1 cellular context compared by ENCODE assay signal in genomic region chr21:38380391-38381137, GRCh38.
TF ChIP-seq lines count a peak whose summit lies in the region.

No MANE protein-coding gene starts in this region.

TF ChIP-seq in GM23338, 12 proteins besides CTCF, POLR2A, EP300 and RAD21 (continued from another document):
- TF ChIP-seq, protein P1, sequence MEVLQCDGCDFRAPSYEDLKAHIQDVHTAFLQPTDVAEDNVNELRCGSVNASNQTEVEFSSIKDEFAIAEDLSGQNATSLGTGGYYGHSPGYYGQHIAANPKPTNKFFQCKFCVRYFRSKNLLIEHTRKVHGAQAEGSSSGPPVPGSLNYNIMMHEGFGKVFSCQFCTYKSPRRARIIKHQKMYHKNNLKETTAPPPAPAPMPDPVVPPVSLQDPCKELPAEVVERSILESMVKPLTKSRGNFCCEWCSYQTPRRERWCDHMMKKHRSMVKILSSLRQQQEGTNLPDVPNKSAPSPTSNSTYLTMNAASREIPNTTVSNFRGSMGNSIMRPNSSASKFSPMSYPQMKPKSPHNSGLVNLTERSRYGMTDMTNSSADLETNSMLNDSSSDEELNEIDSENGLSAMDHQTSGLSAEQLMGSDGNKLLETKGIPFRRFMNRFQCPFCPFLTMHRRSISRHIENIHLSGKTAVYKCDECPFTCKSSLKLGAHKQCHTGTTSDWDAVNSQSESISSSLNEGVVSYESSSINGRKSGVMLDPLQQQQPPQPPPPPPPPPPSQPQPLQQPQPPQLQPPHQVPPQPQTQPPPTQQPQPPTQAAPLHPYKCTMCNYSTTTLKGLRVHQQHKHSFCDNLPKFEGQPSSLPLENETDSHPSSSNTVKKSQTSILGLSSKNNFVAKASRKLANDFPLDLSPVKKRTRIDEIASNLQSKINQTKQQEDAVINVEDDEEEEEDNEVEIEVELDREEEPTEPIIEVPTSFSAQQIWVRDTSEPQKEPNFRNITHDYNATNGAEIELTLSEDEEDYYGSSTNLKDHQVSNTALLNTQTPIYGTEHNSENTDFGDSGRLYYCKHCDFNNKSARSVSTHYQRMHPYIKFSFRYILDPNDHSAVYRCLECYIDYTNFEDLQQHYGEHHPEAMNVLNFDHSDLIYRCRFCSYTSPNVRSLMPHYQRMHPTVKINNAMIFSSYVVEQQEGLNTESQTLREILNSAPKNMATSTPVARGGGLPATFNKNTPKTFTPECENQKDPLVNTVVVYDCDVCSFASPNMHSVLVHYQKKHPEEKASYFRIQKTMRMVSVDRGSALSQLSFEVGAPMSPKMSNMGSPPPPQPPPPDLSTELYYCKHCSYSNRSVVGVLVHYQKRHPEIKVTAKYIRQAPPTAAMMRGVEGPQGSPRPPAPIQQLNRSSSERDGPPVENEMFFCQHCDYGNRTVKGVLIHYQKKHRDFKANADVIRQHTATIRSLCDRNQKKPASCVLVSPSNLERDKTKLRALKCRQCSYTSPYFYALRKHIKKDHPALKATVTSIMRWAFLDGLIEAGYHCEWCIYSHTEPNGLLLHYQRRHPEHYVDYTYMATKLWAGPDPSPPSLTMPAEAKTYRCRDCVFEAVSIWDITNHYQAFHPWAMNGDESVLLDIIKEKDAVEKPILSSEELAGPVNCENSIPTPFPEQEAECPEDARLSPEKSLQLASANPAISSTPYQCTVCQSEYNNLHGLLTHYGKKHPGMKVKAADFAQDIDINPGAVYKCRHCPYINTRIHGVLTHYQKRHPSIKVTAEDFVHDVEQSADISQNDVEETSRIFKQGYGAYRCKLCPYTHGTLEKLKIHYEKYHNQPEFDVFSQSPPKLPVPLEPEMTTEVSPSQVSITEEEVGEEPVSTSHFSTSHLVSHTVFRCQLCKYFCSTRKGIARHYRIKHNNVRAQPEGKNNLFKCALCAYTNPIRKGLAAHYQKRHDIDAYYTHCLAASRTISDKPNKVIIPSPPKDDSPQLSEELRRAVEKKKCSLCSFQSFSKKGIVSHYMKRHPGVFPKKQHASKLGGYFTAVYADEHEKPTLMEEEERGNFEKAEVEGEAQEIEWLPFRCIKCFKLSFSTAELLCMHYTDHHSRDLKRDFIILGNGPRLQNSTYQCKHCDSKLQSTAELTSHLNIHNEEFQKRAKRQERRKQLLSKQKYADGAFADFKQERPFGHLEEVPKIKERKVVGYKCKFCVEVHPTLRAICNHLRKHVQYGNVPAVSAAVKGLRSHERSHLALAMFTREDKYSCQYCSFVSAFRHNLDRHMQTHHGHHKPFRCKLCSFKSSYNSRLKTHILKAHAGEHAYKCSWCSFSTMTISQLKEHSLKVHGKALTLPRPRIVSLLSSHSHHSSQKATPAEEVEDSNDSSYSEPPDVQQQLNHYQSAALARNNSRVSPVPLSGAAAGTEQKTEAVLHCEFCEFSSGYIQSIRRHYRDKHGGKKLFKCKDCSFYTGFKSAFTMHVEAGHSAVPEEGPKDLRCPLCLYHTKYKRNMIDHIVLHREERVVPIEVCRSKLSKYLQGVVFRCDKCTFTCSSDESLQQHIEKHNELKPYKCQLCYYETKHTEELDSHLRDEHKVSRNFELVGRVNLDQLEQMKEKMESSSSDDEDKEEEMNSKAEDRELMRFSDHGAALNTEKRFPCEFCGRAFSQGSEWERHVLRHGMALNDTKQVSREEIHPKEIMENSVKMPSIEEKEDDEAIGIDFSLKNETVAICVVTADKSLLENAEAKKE (CRISPR knock-in tag; IDR thresholded peaks at IDR 0.05), result no peak
- no peak for TF ChIP-seq POLR2AphosphoS5 (IDR thresholded peaks at IDR 0.05; ENCODE audit: low read depth)
- TF ChIP-seq ZNF114 (CRISPR knock-in tag; IDR thresholded peaks at IDR 0.05), result no peak
- TF ChIP-seq NANOG (IDR thresholded peaks at IDR 0.05; ENCODE audit: borderline replicate concordance), result no peak
